ENCODE assay signal across 31 cellular contexts in the genomic region with DNA sequence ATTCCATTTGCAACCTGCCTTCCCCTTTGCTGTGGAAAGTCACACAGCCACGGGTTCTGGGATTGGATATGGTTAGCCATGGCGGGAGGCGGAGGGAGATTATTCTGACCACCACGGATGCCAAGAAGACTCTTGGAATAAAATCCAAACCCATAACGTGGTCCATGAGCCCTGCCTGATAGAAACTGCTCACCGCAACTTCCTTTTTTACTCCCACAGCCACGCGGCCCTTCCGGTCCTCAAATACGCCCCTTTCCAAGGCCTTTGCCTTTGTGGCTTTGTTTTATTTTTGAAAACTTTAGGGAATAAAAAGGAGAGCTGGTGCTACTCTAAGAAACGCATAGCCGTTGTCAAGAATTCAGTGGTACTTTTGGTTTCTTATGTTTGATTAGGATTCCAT.
"Had no signal": no experiment of that assay in that cellular context is flagged by ENCODE, and none has a peak within 500 bp of the region (broad histone marks: within the 10 kb centered on the region; RNA-seq: fewer than 3 reads in every experiment).

No MANE protein-coding gene starts in this region.

- DNase-seq: activated B cell treated with CpG ODN at 0.5 μM for 24 hours; activated CD4-positive, alpha-beta memory T cell treated with anti-CD3 and anti-CD28 coated beads for 36 hours; activated CD4-positive, alpha-beta T cell treated with anti-CD3 and anti-CD28 coated beads for 4 hours; activated CD4-positive, alpha-beta T cell treated with anti-CD3 and anti-CD28 coated beads, Interleukin-2, amount 50 U/mL, for 1 hour; activated CD4-positive, CD25-positive, alpha-beta regulatory T cell treated with anti-CD3 and anti-CD28 coated beads, Interleukin-2, amount 50 U/mL, for 72 hours; activated CD8-positive, alpha-beta memory T cell treated with anti-CD3 and anti-CD28 coated beads, Interleukin-2, amount 50 U/mL, for 4 hours; activated gamma-delta T cell treated with Interleukin-2 at 50 U/mL for 16 hours; activated naive CD4-positive, alpha-beta T cell treated with anti-CD3 and anti-CD28 coated beads, Interleukin-2, amount 10 ng/mL, durations not matched to agents 7 days and 5 days; activated naive CD8-positive, alpha-beta T cell treated with anti-CD3 and anti-CD28 coated beads, Interleukin-2, amount 50 U/mL, for 24 hours; activated T-cell treated with anti-CD3 and anti-CD28 coated beads for 4 hours; activated T-cell treated with anti-CD3 and anti-CD28 coated beads, Interleukin-2, amount 50 U/mL, for 4 hours; anterior cingulate cortex; caudate nucleus; cerebellar nuclear complex; MM.1S; NCI-H1092; NCI-H1436 treated with DMSO at 0.1 percent for 48 hours; NCI-H1694 treated with DMSO at 0.1 percent for 48 hours; NCI-H2029; NCI-H345; NCI-H524 treated with DMSO at 0.1 percent for 48 hours; OCI-M1; SHP77; SJCRH30 had no signal

- H3K9me3 ChIP-seq: SJCRH30 had no signal

- H3K27ac Mint-ChIP-seq: activated B cell treated with CpG ODN at 0.5 μM for 24 hours; activated CD4-positive, alpha-beta memory T cell treated with anti-CD3 and anti-CD28 coated beads for 36 hours; activated naive CD4-positive, alpha-beta T cell treated with anti-CD3 and anti-CD28 coated beads, Interleukin-2, amount 10 ng/mL, durations not matched to agents 7 days and 5 days; activated naive CD8-positive, alpha-beta T cell; activated naive CD8-positive, alpha-beta T cell treated with anti-CD3 and anti-CD28 coated beads, Interleukin-2, amount 50 U/mL, for 24 hours; activated T-helper 1 cell treated with anti-CD3 and anti-CD28 coated beads, Interleukin-12 subunit alpha, Interleukin-12 subunit beta, Interleukin-2, Interleukin-4 antibody, amounts not matched to agents 30 ng/mL and 10 ng/mL and 1 ng/mL, durations not matched to agents 14 hours and 24 hours and 36 hours; T-helper 2 cell treated with Interferon-gamma antibody and Interleukin-4, amounts not matched to agents 5 μg/mL and 100 μg/mL, for 36 hours had no signal

- H3K4me1 Mint-ChIP-seq: activated B cell treated with CpG ODN at 0.5 μM for 24 hours; activated naive CD4-positive, alpha-beta T cell treated with anti-CD3 and anti-CD28 coated beads, Interleukin-2, amount 10 ng/mL, durations not matched to agents 7 days and 5 days; activated naive CD8-positive, alpha-beta T cell treated with anti-CD3 and anti-CD28 coated beads, Interleukin-2, amount 50 U/mL, for 24 hours had no signal

- H3K27me3 Mint-ChIP-seq: activated B cell treated with CpG ODN at 0.5 μM for 24 hours; activated naive CD4-positive, alpha-beta T cell treated with anti-CD3 and anti-CD28 coated beads, Interleukin-2, amount 10 ng/mL, durations not matched to agents 7 days and 5 days; activated naive CD8-positive, alpha-beta T cell treated with anti-CD3 and anti-CD28 coated beads, Interleukin-2, amount 50 U/mL, for 24 hours had no signal

- H3K27ac ChIP-seq: SJCRH30, SK-N-MC, VCaP had no signal

- H3K27me3 ChIP-seq: SJCRH30 had no signal

- H3K4me3 Mint-ChIP-seq: activated B cell treated with CpG ODN at 0.5 μM for 24 hours; activated CD4-positive, alpha-beta memory T cell treated with anti-CD3 and anti-CD28 coated beads for 36 hours; activated naive CD4-positive, alpha-beta T cell treated with anti-CD3 and anti-CD28 coated beads, Interleukin-2, amount 10 ng/mL, durations not matched to agents 7 days and 5 days; activated naive CD8-positive, alpha-beta T cell; activated naive CD8-positive, alpha-beta T cell treated with anti-CD3 and anti-CD28 coated beads, Interleukin-2, amount 50 U/mL, for 24 hours; activated T-cell treated with anti-CD3 and anti-CD28 coated beads, Interleukin-2, amount 50 U/mL, for 4 hours; activated T-helper 1 cell treated with anti-CD3 and anti-CD28 coated beads, Interleukin-12 subunit alpha, Interleukin-12 subunit beta, Interleukin-2, Interleukin-4 antibody, amounts not matched to agents 30 ng/mL and 10 ng/mL and 1 ng/mL, durations not matched to agents 14 hours and 24 hours and 36 hours; brain; T-helper 1 cell treated with Interleukin-12 subunit alpha and Interleukin-12 subunit beta and Interleukin-4 antibody, amounts not matched to agents 30 μg/mL and 1 μg/mL, for 36 hours; T-helper 2 cell treated with Interferon-gamma antibody and Interleukin-4, amounts not matched to agents 5 μg/mL and 100 μg/mL, for 36 hours had no signal

- H3K4me3 ChIP-seq: SJCRH30, SK-N-MC had no signal

- H3K36me3 Mint-ChIP-seq: activated CD4-positive, alpha-beta memory T cell treated with anti-CD3 and anti-CD28 coated beads for 36 hours; activated naive CD4-positive, alpha-beta T cell treated with anti-CD3 and anti-CD28 coated beads, Interleukin-2, amount 10 ng/mL, durations not matched to agents 7 days and 5 days; activated naive CD8-positive, alpha-beta T cell; brain had no signal

- H3K36me3 ChIP-seq: SJCRH30 had no signal

- H3K4me1 ChIP-seq: SJCRH30 had no signal
